In genomic region chr10:60733189-60733815, GRCh38 we compare ENCODE assay signal across 8 cellular contexts. TPM values are rescaled to one million over a fixed set of nuclear protein-coding genes. Genes with fewer than 3 reads are reported as not detected.
A peak's percentile ranks its signal among the peaks of the same experiment; 100 is the strongest.
DNase-seq lines count a peak whose midpoint lies in the region; ATAC-seq, FAIRE-seq and TF ChIP-seq lines count a peak whose summit lies in the region.

No MANE protein-coding gene starts in this region.

- POLR2A ChIA-PET in activated CD8-positive, alpha-beta T cell treated with anti-CD3 and anti-CD28 coated beads for 36 hours (lab: Charles Lee) = interaction anchor here (1.0 kb wide), 1 partner anchor 28 kb away, joined by 3 read pairs; no protein-coding TSS in a partner anchor

- no peak overlapping the region for H3K27ac Mint-ChIP-seq in activated CD8-positive, alpha-beta T cell treated with anti-CD3 and anti-CD28 coated beads for 36 hours
- H3K27ac Mint-ChIP-seq in natural killer cell treated with Interleukin-12 subunit alpha and Interleukin-12 subunit beta and Interleukin-15 and Interleukin-18, amount 100 ng/mL, for 72 hours = no peak overlapping the region

- TF ChIP-seq CTCF in activated CD8-positive, alpha-beta T cell treated with anti-CD3 and anti-CD28 coated beads for 36 hours (IDR thresholded peaks at IDR 0.05) = peak; percentile 59
- TF ChIP-seq CTCF in epithelial cell of esophagus (IDR thresholded peaks at IDR 0.05; ENCODE audit: insufficient read depth, low read depth, low read length, missing control alignments) = peak; percentile 21

- in situ Hi-C loops in KBM-7 (cut with MboI; ENCODE audit: low pct_unique_long_range_greater_than_20kb, low sequenced_read_pairs) = no loop called here

- H3K4me1 Mint-ChIP-seq in activated CD8-positive, alpha-beta T cell treated with anti-CD3 and anti-CD28 coated beads for 36 hours (ENCODE audit: low read depth) = peaks cover 31% of the 10 kb centered on the region
- peaks cover 15 to 21% of the 10 kb centered on the region in 2 donors for H3K4me1 Mint-ChIP-seq in natural killer cell treated with Interleukin-12 subunit alpha and Interleukin-12 subunit beta and Interleukin-15 and Interleukin-18, amount 100 ng/mL, for 72 hours (ENCODE audit: low read depth in 2 of 2)

- H3K4me3 ChIP-seq in epithelial cell of esophagus (ENCODE audit: low read length) = peak overlapping the region; percentile 73

- H3K4me3 Mint-ChIP-seq in activated CD8-positive, alpha-beta T cell treated with anti-CD3 and anti-CD28 coated beads for 36 hours = peak overlapping the region; percentile 55
- peak overlapping the region; percentile 11 for H3K4me3 Mint-ChIP-seq in natural killer cell treated with Interleukin-12 subunit alpha and Interleukin-12 subunit beta and Interleukin-15 and Interleukin-18, amount 100 ng/mL, for 72 hours

- H3K36me3 Mint-ChIP-seq in activated CD8-positive, alpha-beta T cell treated with anti-CD3 and anti-CD28 coated beads for 36 hours (ENCODE audit: low read depth) = no peaks in the 10 kb centered on the region
- H3K36me3 Mint-ChIP-seq in natural killer cell treated with Interleukin-12 subunit alpha and Interleukin-12 subunit beta and Interleukin-15 and Interleukin-18, amount 100 ng/mL, for 72 hours = no peaks in the 10 kb centered on the region

- intact Hi-C loops in activated CD8-positive, alpha-beta T cell treated with anti-CD3 and anti-CD28 coated beads for 36 hours (cut with micrococcal nuclease) = no loop called here

- ATAC-seq in GM21515 (IDR thresholded peaks at IDR 0.05; ENCODE audit: unreplicated experiment) = peak; percentile 61
- ATAC-seq in activated CD8-positive, alpha-beta T cell treated with anti-CD3 and anti-CD28 coated beads for 36 hours = peak; percentile 78
- ATAC-seq in natural killer cell treated with Interleukin-12 subunit alpha and Interleukin-12 subunit beta and Interleukin-15 and Interleukin-18, amount 100 ng/mL, for 72 hours = peak; percentile 71 to 77

- peaks cover 16% of the 10 kb centered on the region for H3K27me3 Mint-ChIP-seq in activated CD8-positive, alpha-beta T cell treated with anti-CD3 and anti-CD28 coated beads for 36 hours
- peaks cover 0 to 9% of the 10 kb centered on the region in 2 donors for H3K27me3 Mint-ChIP-seq in natural killer cell treated with Interleukin-12 subunit alpha and Interleukin-12 subunit beta and Interleukin-15 and Interleukin-18, amount 100 ng/mL, for 72 hours

- peak; percentile 38 for DNase-seq in Daoy (ENCODE audit: low read depth)
- peak; percentile 17 for DNase-seq in KBM-7
- DNase-seq in activated CD8-positive, alpha-beta T cell treated with anti-CD3 and anti-CD28 coated beads for 36 hours = peak; percentile 19
- DNase-seq in epithelial cell of esophagus (ENCODE audit: low read depth) = peak; percentile 81
- no peak for DNase-seq in natural killer cell treated with Interleukin-12 subunit alpha and Interleukin-12 subunit beta and Interleukin-15 and Interleukin-18, amount 100 ng/mL, for 72 hours (ENCODE audit: low spot score)
- DNase-seq in urothelium cell line (ENCODE audit: low spot score) = peak; percentile 90
- no peak for DNase-seq in COLO829 (ENCODE audit: low spot score)

- H3K9me3 Mint-ChIP-seq in activated CD8-positive, alpha-beta T cell treated with anti-CD3 and anti-CD28 coated beads for 36 hours = no peaks in the 10 kb centered on the region
- H3K9me3 Mint-ChIP-seq in natural killer cell treated with Interleukin-12 subunit alpha and Interleukin-12 subunit beta and Interleukin-15 and Interleukin-18, amount 100 ng/mL, for 72 hours = no peaks in the 10 kb centered on the region

- FAIRE-seq in urothelium cell line (lab: Jason Lieb, UNC) = peak; percentile 92

- CTCF ChIA-PET in activated CD8-positive, alpha-beta T cell treated with anti-CD3 and anti-CD28 coated beads for 36 hours (lab: Charles Lee) = interaction anchor here (0.8 to 2.4 kb wide), 3 partner anchors 8 to 84 kb away, joined by 3 to 6 read pairs (median 3); no protein-coding TSS in a partner anchor

RNA-seq across cellular contexts. Expression of gene CDK1, which starts 45.0 kb away (rescaled TPM):
- total RNA-seq in Daoy (2014; rRNA removed; shearing (Covaris generic)) = 173 and 191 TPM in 2 replicates
- total RNA-seq in activated CD8-positive, alpha-beta T cell treated with anti-CD3 and anti-CD28 coated beads for 36 hours = 100 to 1,000 TPM; 108 to 112 TPM
- total RNA-seq in natural killer cell treated with Interleukin-12 subunit alpha and Interleukin-12 subunit beta and Interleukin-15 and Interleukin-18, amount 100 ng/mL, for 72 hours = 10 to 100 TPM; 52.9 to 61.1 TPM

Comparison
In these comparisons a context has a peak if more than half of its experiments do, and no peak if none do; other contexts are left out.
1. DNase-seq: peak in Daoy (single experiment), KBM-7 (single experiment), activated CD8-positive, alpha-beta T cell treated with anti-CD3 and anti-CD28 coated beads for 36 hours (single experiment), epithelial cell of esophagus (single experiment) and urothelium cell line (single experiment); none in natural killer cell treated with Interleukin-12 subunit alpha and Interleukin-12 subunit beta and Interleukin-15 and Interleukin-18, amount 100 ng/mL, for 72 hours (single experiment) and COLO829 (single experiment).
2. Peak in every context shown above with its lines, with median percentiles within 50 percentile points of each other: ATAC-seq.